ENCODE assay signal across 8 cellular contexts in the genomic region with DNA sequence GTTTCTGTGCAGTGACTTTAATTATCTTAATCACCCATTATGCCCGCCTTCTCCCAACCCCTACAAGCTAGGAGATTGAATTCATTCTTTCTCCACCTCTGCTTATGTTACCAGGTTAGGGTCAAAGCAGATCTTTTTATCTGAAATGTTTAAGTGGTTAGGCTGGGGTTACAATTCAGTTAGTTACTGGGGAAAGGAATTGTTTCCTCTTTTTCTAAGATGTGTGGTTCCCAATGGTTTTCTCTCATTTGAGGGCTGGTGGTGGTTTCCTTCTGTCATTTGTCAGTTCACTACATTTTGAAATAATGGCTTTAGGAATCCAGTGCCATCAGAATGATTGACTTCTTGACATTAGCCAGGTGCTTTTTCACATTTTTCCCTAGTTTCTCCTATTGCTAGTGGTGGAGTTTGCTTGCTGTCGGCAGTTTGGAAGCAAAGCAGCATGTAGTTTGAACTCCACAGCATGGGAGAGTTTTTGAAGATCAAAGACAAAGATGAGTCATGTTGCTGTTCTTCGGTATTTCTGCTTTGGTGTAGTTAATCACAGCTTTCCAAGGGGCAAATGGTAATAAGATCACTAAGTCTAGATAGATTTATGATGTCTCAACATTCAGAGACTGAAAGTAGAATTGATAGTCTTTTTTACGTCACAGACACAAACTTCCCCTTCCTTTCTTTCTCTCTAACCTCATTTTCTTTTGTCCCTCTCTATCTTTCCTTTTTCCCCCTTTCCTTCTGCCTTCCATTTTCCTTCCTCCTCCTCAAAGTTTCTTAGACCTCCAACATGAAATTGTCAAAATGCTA.
DNase-seq lines count a peak whose midpoint lies in the region; ATAC-seq, FAIRE-seq and TF ChIP-seq lines count a peak whose summit lies in the region.

No MANE protein-coding gene starts in this region.

- no peaks in the 10 kb centered on the region for H3K9me3 Mint-ChIP-seq in activated naive CD8-positive, alpha-beta T cell (ENCODE audit: low read depth)
- no peaks in the 10 kb centered on the region for H3K9me3 Mint-ChIP-seq in naive B cell

- peak overlapping the region; percentile 79 for H3K27ac Mint-ChIP-seq in activated naive CD8-positive, alpha-beta T cell
- H3K27ac Mint-ChIP-seq in naive B cell: peak overlapping the region; percentile 44 to 94 (median 66)

- ATAC-seq in HG03196 (IDR thresholded peaks at IDR 0.05; ENCODE audit: unreplicated experiment): peak; percentile 51
- peak; percentile 67 to 68 for ATAC-seq in naive B cell (ENCODE audit: low read depth in 2 of 2)
- no peak for ATAC-seq in GM21717 (IDR thresholded peaks at IDR 0.05; ENCODE audit: unreplicated experiment)

- TF ChIP-seq CTCF in D721Med (IDR thresholded peaks at IDR 0.05; ENCODE audit: insufficient read depth, missing control alignments): no peak

- DNase-seq in ELF-1 (ENCODE audit: low read depth, low spot score) (peak; percentile 66), naive B cell (peak; percentile 4), D721Med (ENCODE audit: insufficient read length, low spot score) (no peak), cortex of kidney (lab: John Stamatoyannopoulos, UW) (no peak)
- DNase-seq in activated naive CD4-positive, alpha-beta T cell (lab: John Stamatoyannopoulos, UW): no peak

- H3K36me3 Mint-ChIP-seq in activated naive CD8-positive, alpha-beta T cell: peaks cover 6% of the 10 kb centered on the region
- no peaks in the 10 kb centered on the region for H3K36me3 Mint-ChIP-seq in naive B cell

- peak overlapping the region; percentile 11 for H3K4me3 Mint-ChIP-seq in activated naive CD8-positive, alpha-beta T cell
- peak overlapping the region in 7 of 8 donors; percentile 9 to 75 (median 37) for H3K4me3 Mint-ChIP-seq in naive B cell

- peaks cover 44% of the 10 kb centered on the region for H3K4me1 Mint-ChIP-seq in activated naive CD8-positive, alpha-beta T cell (ENCODE audit: low read depth)
- peaks cover 40 to 49% (median 41%) of the 10 kb centered on the region in 3 donors for H3K4me1 Mint-ChIP-seq in naive B cell

- FAIRE-seq in D721Med (lab: Jason Lieb, UNC): no peak

- no peaks in the 10 kb centered on the region for H3K27me3 Mint-ChIP-seq in activated naive CD8-positive, alpha-beta T cell
- H3K27me3 Mint-ChIP-seq in naive B cell: no peaks in the 10 kb centered on the region

Comparison
In these comparisons a context has a peak if more than half of its experiments do, and no peak if none do; other contexts are left out.
1. DNase-seq: peak in ELF-1 (single experiment) and naive B cell (single experiment); none in D721Med (single experiment), activated naive CD4-positive, alpha-beta T cell (0 of 4) and cortex of kidney (single experiment).